Comparison of ENCODE assay signal across 8 cellular contexts in genomic region chr6:43181942-43182860, GRCh38. TPM values are rescaled to one million over a fixed set of nuclear protein-coding genes. Genes with fewer than 3 reads are reported as not detected.
DNase-seq lines count a peak whose midpoint lies in the region; ATAC-seq and TF ChIP-seq lines count a peak whose summit lies in the region.

TSS of gene CUL9 (plus strand) at chr6:43182196. CDS start at chr6:43184311, 2,115 bp downstream.

- TF ChIP-seq CTCF in BJ (IDR thresholded peaks at IDR 0.05; ENCODE audit: insufficient read depth, low read depth, low read length) (no peak), endodermal cell (conservative IDR thresholded peaks at IDR 0.05) (no peak)

- peak within 1 kb of the TSS; percentile 82 for H3K27ac Mint-ChIP-seq in activated CD8-positive, alpha-beta memory T cell treated with anti-CD3 and anti-CD28 coated beads, Interleukin-2, amount 10 ng/mL, durations not matched to agents 7 days and 5 days
- H3K27ac Mint-ChIP-seq in endodermal cell = peak within 1 kb of the TSS; percentile 72

- peak within 1 kb of the TSS; percentile 91 for H3K4me3 Mint-ChIP-seq in activated CD8-positive, alpha-beta memory T cell treated with anti-CD3 and anti-CD28 coated beads, Interleukin-2, amount 10 ng/mL, durations not matched to agents 7 days and 5 days
- H3K4me3 Mint-ChIP-seq in endodermal cell = peak within 1 kb of the TSS; percentile 82

- H3K36me3 ChIP-seq in BJ (ENCODE audit: control insufficient read depth, insufficient read depth, low read length) (peaks cover 26% of the 10 kb centered on the region), endodermal cell (ENCODE audit: control insufficient read depth, insufficient read depth, low read length) (peaks cover 24% of the 10 kb centered on the region)

- POLR2A ChIA-PET in BJ (lab: Charles Lee) = interaction anchor here (0.8 kb wide), 1 partner anchor 393 kb away, joined by 22 read pairs; the partner anchor contains the start of genes POLH and XPO5

- H3K4me1 Mint-ChIP-seq in activated CD8-positive, alpha-beta memory T cell treated with anti-CD3 and anti-CD28 coated beads, Interleukin-2, amount 10 ng/mL, durations not matched to agents 7 days and 5 days = peaks cover 51% of the 10 kb centered on the region
- peaks cover 20% of the 10 kb centered on the region for H3K4me1 Mint-ChIP-seq in endodermal cell

- 5 to 13% methylated on average over 9 to 51 of the region's 51 CpGs for WGBS in endodermal cell (ENCODE audit: insufficient coverage in 1 of 2, insufficient read length in 1 of 2), 2 experiments

- H3K9ac ChIP-seq in endodermal cell (ENCODE audit: extremely low read depth, low read length, poor library complexity, severe bottlenecking) = peak within 1 kb of the TSS; percentile 60

- ATAC-seq in GM19043 (IDR thresholded peaks at IDR 0.05; ENCODE audit: low read depth, unreplicated experiment) (peak; percentile 94), HG03354 (IDR thresholded peaks at IDR 0.05; ENCODE audit: poor library complexity, severe bottlenecking, unreplicated experiment) (peak; percentile 96)
- peak; percentile 98 for ATAC-seq in activated CD8-positive, alpha-beta memory T cell treated with anti-CD3 and anti-CD28 coated beads, Interleukin-2, amount 10 ng/mL, durations not matched to agents 7 days and 5 days

- H3K36me3 Mint-ChIP-seq in activated CD8-positive, alpha-beta memory T cell treated with anti-CD3 and anti-CD28 coated beads, Interleukin-2, amount 10 ng/mL, durations not matched to agents 7 days and 5 days = peaks cover 34% of the 10 kb centered on the region
- H3K36me3 Mint-ChIP-seq in endodermal cell (ENCODE audit: low read depth) = peaks cover 24% of the 10 kb centered on the region

- no peak for DNase-seq in BJ (ENCODE audit: low read depth)
- DNase-seq in NOMO-1 treated with dmso at 0.1 percent for 144 hours (lab: John Stamatoyannopoulos, UW; ENCODE audit: unreplicated experiment) = peak; percentile 61
- peak; percentile 90 for DNase-seq in activated CD8-positive, alpha-beta memory T cell treated with anti-CD3 and anti-CD28 coated beads, Interleukin-2, amount 10 ng/mL, durations not matched to agents 7 days and 5 days
- peak; percentile 90 for DNase-seq in endodermal cell
- peak; percentile 96 for DNase-seq in mesenteric fat pad (ENCODE audit: low spot score)
- peak; percentile 65 for DNase-seq in stimulated activated CD8-positive, alpha-beta memory T cell treated with anti-CD3 and anti-CD28 coated beads, Interleukin-12 subunit alpha, Interleukin-12 subunit beta, amount 100 ng/mL, for 4 hours (ENCODE audit: low read depth)

- peak within 1 kb of the TSS; percentile 77 for H3K4me3 ChIP-seq in BJ (ENCODE audit: low read depth, low read length)
- H3K4me3 ChIP-seq in endodermal cell (ENCODE audit: low read length) = peak within 1 kb of the TSS; percentile 83

- H3K9me3 ChIP-seq in endodermal cell (ENCODE audit: control insufficient read depth, low read length) = no peaks in the 10 kb centered on the region

- peak within 1 kb of the TSS; percentile 28 for H3K27ac ChIP-seq in endodermal cell (ENCODE audit: low read depth, low read length)

- no peaks in the 10 kb centered on the region for H3K9me3 Mint-ChIP-seq in activated CD8-positive, alpha-beta memory T cell treated with anti-CD3 and anti-CD28 coated beads, Interleukin-2, amount 10 ng/mL, durations not matched to agents 7 days and 5 days (ENCODE audit: low read depth)
- H3K9me3 Mint-ChIP-seq in endodermal cell = no peaks in the 10 kb centered on the region

- H3K27me3 Mint-ChIP-seq in activated CD8-positive, alpha-beta memory T cell treated with anti-CD3 and anti-CD28 coated beads, Interleukin-2, amount 10 ng/mL, durations not matched to agents 7 days and 5 days = no peaks in the 10 kb centered on the region
- no peaks in the 10 kb centered on the region for H3K27me3 Mint-ChIP-seq in endodermal cell (ENCODE audit: insufficient read depth)

- peaks cover 3% of the 10 kb centered on the region for H3K4me1 ChIP-seq in endodermal cell (ENCODE audit: control insufficient read depth, insufficient read depth, low read length)

- CTCF ChIA-PET in BJ (lab: Yijun Ruan, JAX) = interaction anchor here (1.1 to 2.6 kb wide), 2 partner anchors 9 to 47 kb away, joined by 3 to 9 read pairs; partner anchors contain the start of gene DNPH1
- CTCF ChIA-PET in activated CD8-positive, alpha-beta memory T cell treated with anti-CD3 and anti-CD28 coated beads, Interleukin-2, amount 10 ng/mL, durations not matched to agents 7 days and 5 days (lab: Charles Lee) = interaction anchor here (0.7 to 1.9 kb wide), 6 partner anchors 10 to 576 kb away, joined by 3 to 12 read pairs (median 4); partner anchors contain the start of gene DNPH1

- H3K27me3 ChIP-seq in BJ (ENCODE audit: control insufficient read depth, insufficient read depth, low read length) = no peaks in the 10 kb centered on the region
- no peaks in the 10 kb centered on the region for H3K27me3 ChIP-seq in endodermal cell (ENCODE audit: control insufficient read depth, insufficient read depth, low read length, poor library complexity, severe bottlenecking)

RNA-seq across cellular contexts. Expression of gene CUL9, which starts in this region (rescaled TPM):
- polyA plus RNA-seq in BJ (2011; rRNA removed) = 9.7 and 12.4 TPM in 2 replicates
- polyA minus RNA-seq in BJ (2011; rRNA and poly(A)+ RNA removed) = 8.4 and 12.5 TPM in 2 replicates
- total RNA-seq in activated CD8-positive, alpha-beta memory T cell treated with anti-CD3 and anti-CD28 coated beads, Interleukin-2, amount 10 ng/mL, durations not matched to agents 7 days and 5 days = 10 to 100 TPM; 49.9 to 71.3 TPM
- total RNA-seq in endodermal cell = 10 to 100 TPM; 30.3 to 34.1 TPM
- 27.8 TPM for polyA plus RNA-seq in endodermal cell (2013, experiment 1 of 2)
- polyA plus RNA-seq in endodermal cell (2013, experiment 2 of 2) = 26.6 TPM
- 26.6 TPM for total RNA-seq in mesenteric fat pad
